Comparison of ENCODE assay signal across 12 cellular contexts in the genomic region with DNA sequence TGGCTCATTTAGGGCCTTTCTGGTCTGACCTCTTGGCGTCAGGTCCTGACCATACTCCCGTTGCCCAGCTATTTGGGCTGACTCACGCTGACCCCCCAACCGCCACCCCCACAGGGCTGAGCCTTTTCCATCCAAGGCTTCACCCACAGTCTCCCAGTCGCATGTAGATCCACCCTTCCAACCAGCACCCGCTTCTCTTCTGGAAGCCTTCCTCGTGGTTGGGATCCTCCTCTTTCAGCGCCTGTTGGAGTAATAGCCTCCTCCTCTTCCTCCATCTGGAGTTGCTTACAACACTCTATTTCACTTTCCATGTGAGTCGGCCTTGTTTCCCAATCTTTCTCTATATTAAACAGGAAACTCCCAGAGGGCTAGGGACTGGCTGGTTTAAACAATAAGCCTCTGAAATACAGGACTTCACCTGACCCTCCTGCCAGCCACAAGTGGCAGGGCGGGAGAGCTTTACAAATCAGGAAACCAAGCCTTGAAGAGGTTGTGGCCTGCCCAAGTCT. TPM values are rescaled to one million over a fixed set of nuclear protein-coding genes. Genes with fewer than 3 reads are reported as not detected.
DNase-seq lines count a peak whose midpoint lies in the region; ATAC-seq lines count a peak whose summit lies in the region.
"Had no signal": no experiment of that assay in that cellular context is flagged by ENCODE, and none has a peak within 500 bp of the region (broad histone marks: within the 10 kb centered on the region; RNA-seq: fewer than 3 reads in every experiment).

No MANE protein-coding gene starts in this region.

- no peaks in the 10 kb centered on the region for H3K27me3 ChIP-seq in CD4-positive, alpha-beta memory T cell (ENCODE audit: insufficient read depth, low read length)

- H3K36me3 Mint-ChIP-seq in T-helper 17 cell (ENCODE audit: low read depth): peaks cover 2% of the 10 kb centered on the region
- peaks cover 4 to 15% of the 10 kb centered on the region in 2 donors for H3K36me3 Mint-ChIP-seq in CD4-positive, alpha-beta memory T cell

- H3K4me1 ChIP-seq in CD4-positive, alpha-beta memory T cell (ENCODE audit: insufficient read depth, low read length): peaks cover 36% of the 10 kb centered on the region

- DNase-seq in GM04503 (ENCODE audit: low read depth) (peak; percentile 51), T-helper 17 cell (no peak), Right ventricle myocardium superior (peak; percentile 44), foreskin melanocyte (no peak), NCI-H1436 (lab: John Stamatoyannopoulos, UW) (no peak)
- no peak for DNase-seq in CD4-positive, alpha-beta memory T cell
- DNase-seq: mesendoderm; NCI-H82; stimulated activated CD4-positive, alpha-beta T cell treated with anti-CD3 and anti-CD28 coated beads, Interleukin-2, amount 100 ng/mL, for 48 hours had no signal

- intact Hi-C loops in Right ventricle myocardium superior (cut with DNase I): no loop called here
- intact Hi-C loops in CD4-positive, alpha-beta memory T cell (cut with micrococcal nuclease): no loop called here

- H3K4me3 Mint-ChIP-seq in T-helper 17 cell: no peak overlapping the region
- H3K4me3 Mint-ChIP-seq in CD4-positive, alpha-beta memory T cell: no peak overlapping the region
- H3K4me3 Mint-ChIP-seq: central memory CD8-positive, alpha-beta T cell had no signal

- POLR2A ChIA-PET in CD4-positive, alpha-beta memory T cell (lab: Charles Lee; ENCODE audit: partially characterized antibody): interaction anchor here (1.1 kb wide), 1 partner anchor 93 kb away, joined by 3 read pairs; no protein-coding TSS in a partner anchor

- no peaks in the 10 kb centered on the region for H3K9me3 Mint-ChIP-seq in CD4-positive, alpha-beta memory T cell
- H3K9me3 Mint-ChIP-seq: central memory CD8-positive, alpha-beta T cell had no signal

- H3K4me3 ChIP-seq in skin epidermis: no peak overlapping the region
- H3K4me3 ChIP-seq in CD4-positive, alpha-beta memory T cell (ENCODE audit: low read length in 2 of 2): no peak overlapping the region

- peaks cover 24% of the 10 kb centered on the region for H3K4me1 Mint-ChIP-seq in T-helper 17 cell
- H3K4me1 Mint-ChIP-seq in CD4-positive, alpha-beta memory T cell: peaks cover 17 to 42% (median 31%) of the 10 kb centered on the region in 4 donors

- H3K9me3 ChIP-seq in T-helper 17 cell (ENCODE audit: control insufficient read depth, low read length, poor library complexity, severe bottlenecking): no peaks in the 10 kb centered on the region
- no peaks in the 10 kb centered on the region for H3K9me3 ChIP-seq in CD4-positive, alpha-beta memory T cell (ENCODE audit: control insufficient read depth in 1 of 2, low read length in 2 of 2)

- peak overlapping the region in 18 of 21 experiments; percentile 46 to 97 (median 92) for H3K27ac ChIP-seq in skin epidermis
- H3K27ac ChIP-seq in CD4-positive, alpha-beta memory T cell (ENCODE audit: low read depth, low read length): no peak overlapping the region

- peaks cover 4% of the 10 kb centered on the region for H3K36me3 ChIP-seq in CD4-positive, alpha-beta memory T cell (ENCODE audit: insufficient read depth, low read length)

- CTCF ChIA-PET in CD4-positive, alpha-beta memory T cell (lab: Charles Lee; ENCODE audit: partially characterized antibody): no interaction called here

- ATAC-seq in T-helper 17 cell: no peak
- peak; percentile 3 for ATAC-seq in Right ventricle myocardium superior (ENCODE audit: poor library complexity)
- no peak for ATAC-seq in HG02588 (IDR thresholded peaks at IDR 0.05; ENCODE audit: unreplicated experiment)

- no peaks in the 10 kb centered on the region for H3K27me3 Mint-ChIP-seq in T-helper 17 cell
- H3K27me3 Mint-ChIP-seq in CD4-positive, alpha-beta memory T cell: no peaks in the 10 kb centered on the region
- H3K27me3 Mint-ChIP-seq: central memory CD8-positive, alpha-beta T cell had no signal

- H3K27ac Mint-ChIP-seq in T-helper 17 cell: peak overlapping the region; percentile 84
- peak overlapping the region in 3 of 7 donors; percentile 67 to 74 (median 69) for H3K27ac Mint-ChIP-seq in CD4-positive, alpha-beta memory T cell

RNA-seq across cellular contexts. Expression of a gene that starts 2.1 kb away (rescaled TPM):
- 10 to 100 TPM; 14.4 to 15.6 TPM for total RNA-seq in T-helper 17 cell
- 160 TPM for total RNA-seq in Right ventricle myocardium superior
- total RNA-seq in CD4-positive, alpha-beta memory T cell: 10 to 100 TPM; 30.0 to 34.6 TPM
- 10 to 100 TPM; 30.5 to 35.4 TPM for polyA plus RNA-seq in CD4-positive, alpha-beta memory T cell

RNA-seq across cellular contexts. Expression of a gene that starts 29.6 kb away (rescaled TPM):
- total RNA-seq in T-helper 17 cell (under 1 TPM in 1 of 2 donors, not detected in 1; 0.42 TPM), Right ventricle myocardium superior (0.32 TPM)
- total RNA-seq in CD4-positive, alpha-beta memory T cell: 1 to 10 TPM; 2.3 to 3.0 TPM
- polyA plus RNA-seq in CD4-positive, alpha-beta memory T cell: not detected

RNA-seq across cellular contexts. Expression of a gene that starts 41.7 kb away (rescaled TPM):
- 1 to 10 TPM in 1 of 2 donors, under 1 TPM in 1; 0.47 to 1.4 TPM for total RNA-seq in T-helper 17 cell
- total RNA-seq in Right ventricle myocardium superior: 1.5 TPM
- total RNA-seq in CD4-positive, alpha-beta memory T cell: 1 to 10 TPM in 1 of 2 experiments, under 1 TPM in 1; 0.99 to 1.1 TPM
- 1 to 10 TPM in 1 of 2 donors, under 1 TPM in 1; 0.36 to 2.4 TPM for polyA plus RNA-seq in CD4-positive, alpha-beta memory T cell

RNA-seq across cellular contexts. Expression of a gene that starts 43.1 kb away (rescaled TPM):
- total RNA-seq in T-helper 17 cell (10 to 100 TPM; 44.8 to 48.2 TPM), Right ventricle myocardium superior (131 TPM)
- 10 to 100 TPM; 69.3 to 76.1 TPM for total RNA-seq in CD4-positive, alpha-beta memory T cell
- polyA plus RNA-seq in CD4-positive, alpha-beta memory T cell: 100 to 1,000 TPM; 122 to 124 TPM

RNA-seq across cellular contexts. Expression of a gene that starts 49.7 kb away (rescaled TPM):
- total RNA-seq in T-helper 17 cell (10 to 100 TPM; 43.9 to 58.0 TPM), Right ventricle myocardium superior (8.4 TPM)
- 10 to 100 TPM; 70.2 to 81.1 TPM for total RNA-seq in CD4-positive, alpha-beta memory T cell
- 10 to 100 TPM; 52.0 to 85.3 TPM for polyA plus RNA-seq in CD4-positive, alpha-beta memory T cell

Comparison
In these comparisons a context has a peak if more than half of its experiments do, and no peak if none do; other contexts are left out.
1. DNase-seq: peak in GM04503 (single experiment) and Right ventricle myocardium superior (single experiment); none in T-helper 17 cell (0 of 3), foreskin melanocyte (single experiment), NCI-H1436 (single experiment) and CD4-positive, alpha-beta memory T cell (0 of 5).